ENCODE assay signal across 30 cellular contexts in the genomic region with DNA sequence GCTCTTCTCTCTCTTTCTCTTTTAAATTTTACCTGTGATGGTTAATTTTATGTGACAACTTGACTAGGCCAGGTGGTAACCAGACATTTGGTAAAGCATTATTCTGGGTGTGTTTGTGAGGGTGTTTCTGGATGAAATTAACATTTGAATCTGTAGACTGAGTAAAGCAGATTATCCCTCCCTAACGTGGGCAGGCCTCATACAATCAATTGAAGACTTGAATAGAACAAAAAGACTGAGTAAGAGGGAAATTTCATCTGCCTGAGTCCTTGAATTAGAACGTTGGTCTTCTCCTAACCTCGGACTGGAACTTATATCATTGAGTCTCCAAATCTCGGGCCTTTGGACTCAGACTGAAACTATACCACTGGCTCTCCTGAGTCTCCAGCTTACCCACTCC.
"Had no signal": no experiment of that assay in that cellular context is flagged by ENCODE, and none has a peak within 500 bp of the region (broad histone marks: within the 10 kb centered on the region; RNA-seq: fewer than 3 reads in every experiment).

No MANE protein-coding gene starts in this region.

- FAIRE-seq: K562, TTC549 had no signal

- H3K4me1 ChIP-seq: ascending aorta, SJCRH30 had no signal

- H3K9me3 ChIP-seq: ascending aorta, SJCRH30 had no signal

- H3K27me3 Mint-ChIP-seq: activated CD4-positive, alpha-beta T cell treated with anti-CD3 and anti-CD28 coated beads for 36 hours; activated CD4-positive, alpha-beta T cell treated with anti-CD3 and anti-CD28 coated beads, Interleukin-2, amount 10 ng/mL, durations not matched to agents 7 days and 5 days; activated CD8-positive, alpha-beta memory T cell treated with anti-CD3 and anti-CD28 coated beads, Interleukin-2, amount 10 ng/mL, durations not matched to agents 7 days and 5 days; activated T-helper 17 cell treated with anti-CD3 and anti-CD28 coated beads, Interleukin-2, amount 50 U/mL, for 72 hours; central memory CD8-positive, alpha-beta T cell had no signal

- H3K36me3 ChIP-seq: ascending aorta, cardiac muscle cell, SJCRH30 had no signal

- H3K4me3 ChIP-seq: ascending aorta, cardiac muscle cell, K562, SJCRH30, SK-N-MC had no signal

- H3K9me3 Mint-ChIP-seq: activated CD4-positive, alpha-beta T cell treated with anti-CD3 and anti-CD28 coated beads, Interleukin-2, amount 10 ng/mL, durations not matched to agents 7 days and 5 days; activated T-helper 17 cell treated with anti-CD3 and anti-CD28 coated beads, Interleukin-2, amount 50 U/mL, for 72 hours; T-helper 2 cell treated with Interferon-gamma antibody and Interleukin-4, amounts not matched to agents 5 μg/mL and 100 μg/mL, for 36 hours had no signal

- ATAC-seq: activated CD4-positive, alpha-beta T cell treated with anti-CD3 and anti-CD28 coated beads for 36 hours; activated CD4-positive, CD25-positive, alpha-beta regulatory T cell treated with anti-CD3 and anti-CD28 coated beads, Interleukin-2, amount 50 U/mL, for 24 hours; activated CD8-positive, alpha-beta memory T cell treated with anti-CD3 and anti-CD28 coated beads, Interleukin-2, amount 10 ng/mL, durations not matched to agents 7 days and 5 days; activated T-cell treated with anti-CD3 and anti-CD28 coated beads, Interleukin-2, amount 50 U/mL, for 72 hours; activated T-helper 17 cell treated with anti-CD3 and anti-CD28 coated beads, Interleukin-2, amount 50 U/mL, for 72 hours; K562; Panc1 had no signal

- DNase-seq: activated CD4-positive, alpha-beta T cell treated with anti-CD3 and anti-CD28 coated beads for 36 hours; activated CD4-positive, alpha-beta T cell treated with anti-CD3 and anti-CD28 coated beads, Interleukin-2, amount 10 ng/mL, durations not matched to agents 7 days and 5 days; activated CD4-positive, alpha-beta T cell treated with anti-CD3 and anti-CD28 coated beads, Interleukin-2, amount 50 U/mL, for 48 hours; activated CD8-positive, alpha-beta memory T cell treated with anti-CD3 and anti-CD28 coated beads for 24 hours; activated CD8-positive, alpha-beta memory T cell treated with anti-CD3 and anti-CD28 coated beads, Interleukin-2, amount 10 ng/mL, durations not matched to agents 7 days and 5 days; activated effector memory CD4-positive, alpha-beta T cell treated with anti-CD3 and anti-CD28 coated beads, Interleukin-2, amount 50 U/mL, for 16 hours; activated naive CD4-positive, alpha-beta T cell; activated naive CD4-positive, alpha-beta T cell treated with anti-CD3 and anti-CD28 coated beads, Interleukin-2, amount 50 U/mL, for 16 hours; activated T-cell treated with anti-CD3 and anti-CD28 coated beads, Interleukin-2, amount 50 U/mL, for 1 hour; activated T-cell treated with anti-CD3 and anti-CD28 coated beads, Interleukin-2, amount 50 U/mL, for 72 hours; amygdala; NCI-H1105; NCI-H1417 treated with DMSO at 0.1 percent for 48 hours; NCI-H187 treated with DMSO at 0.1 percent for 48 hours; NCI-H2081; NCI-H345; NCI-H524 treated with DMSO at 0.1 percent for 48 hours; SHP77; SJCRH30 had no signal

- H3K27ac Mint-ChIP-seq: activated CD4-positive, alpha-beta T cell treated with anti-CD3 and anti-CD28 coated beads for 36 hours; activated CD4-positive, alpha-beta T cell treated with anti-CD3 and anti-CD28 coated beads, Interleukin-2, amount 10 ng/mL, durations not matched to agents 7 days and 5 days; activated CD8-positive, alpha-beta memory T cell treated with anti-CD3 and anti-CD28 coated beads, Interleukin-2, amount 10 ng/mL, durations not matched to agents 7 days and 5 days; activated T-cell treated with anti-CD3 and anti-CD28 coated beads, Interleukin-2, amount 50 U/mL, for 72 hours; activated T-helper 17 cell treated with anti-CD3 and anti-CD28 coated beads, Interleukin-2, amount 50 U/mL, for 72 hours; T-helper 1 cell treated with Interleukin-12 subunit alpha and Interleukin-12 subunit beta and Interleukin-4 antibody, amounts not matched to agents 30 μg/mL and 1 μg/mL, for 36 hours; T-helper 2 cell treated with Interferon-gamma antibody and Interleukin-4, amounts not matched to agents 5 μg/mL and 100 μg/mL, for 36 hours had no signal

- H3K36me3 Mint-ChIP-seq: activated CD8-positive, alpha-beta memory T cell treated with anti-CD3 and anti-CD28 coated beads, Interleukin-2, amount 10 ng/mL, durations not matched to agents 7 days and 5 days had no signal

- H3K27me3 ChIP-seq: ascending aorta, cardiac muscle cell, SJCRH30 had no signal

- H3K4me3 Mint-ChIP-seq: activated CD4-positive, alpha-beta T cell treated with anti-CD3 and anti-CD28 coated beads for 36 hours; activated CD4-positive, alpha-beta T cell treated with anti-CD3 and anti-CD28 coated beads, Interleukin-2, amount 10 ng/mL, durations not matched to agents 7 days and 5 days; activated CD8-positive, alpha-beta memory T cell treated with anti-CD3 and anti-CD28 coated beads, Interleukin-2, amount 10 ng/mL, durations not matched to agents 7 days and 5 days; activated T-cell treated with anti-CD3 and anti-CD28 coated beads, Interleukin-2, amount 50 U/mL, for 72 hours; activated T-helper 17 cell treated with anti-CD3 and anti-CD28 coated beads, Interleukin-2, amount 50 U/mL, for 72 hours; central memory CD8-positive, alpha-beta T cell; T-helper 1 cell treated with Interleukin-12 subunit alpha and Interleukin-12 subunit beta and Interleukin-4 antibody, amounts not matched to agents 30 μg/mL and 1 μg/mL, for 36 hours; T-helper 2 cell treated with Interferon-gamma antibody and Interleukin-4, amounts not matched to agents 5 μg/mL and 100 μg/mL, for 36 hours had no signal

- H3K27ac ChIP-seq: ascending aorta, cardiac muscle cell, SJCRH30, SK-N-MC had no signal

- H3K4me1 Mint-ChIP-seq: activated CD4-positive, alpha-beta T cell treated with anti-CD3 and anti-CD28 coated beads, Interleukin-2, amount 10 ng/mL, durations not matched to agents 7 days and 5 days; activated CD8-positive, alpha-beta memory T cell treated with anti-CD3 and anti-CD28 coated beads, Interleukin-2, amount 10 ng/mL, durations not matched to agents 7 days and 5 days; activated T-helper 17 cell treated with anti-CD3 and anti-CD28 coated beads, Interleukin-2, amount 50 U/mL, for 72 hours; central memory CD8-positive, alpha-beta T cell had no signal
